1 cellular context compared by ENCODE assay signal in the genomic region with DNA sequence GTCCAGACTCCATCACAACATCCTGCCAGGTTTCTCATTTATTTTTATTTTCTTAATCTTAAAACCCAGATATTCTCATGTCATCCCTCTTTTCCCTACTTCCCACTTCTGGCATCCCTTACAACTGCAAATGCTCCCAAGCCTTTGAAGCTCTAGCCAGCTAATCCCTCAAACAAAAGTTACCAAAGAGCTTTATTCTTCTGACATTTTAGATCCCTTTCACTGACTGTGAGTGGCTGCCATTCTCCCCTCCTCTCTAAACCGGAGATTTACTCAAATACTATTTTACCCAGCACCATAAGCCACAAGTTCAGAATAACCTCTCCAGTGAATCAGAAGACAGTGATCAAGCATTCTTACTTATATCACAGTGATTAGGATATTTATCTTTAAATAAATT.
TF ChIP-seq lines count a peak whose summit lies in the region.

No MANE protein-coding gene starts in this region.

TF ChIP-seq in GM12891, 5 proteins besides CTCF, POLR2A, EP300 and RAD21:
- no peak for TF ChIP-seq TAF1 (IDR thresholded peaks at IDR 0.05; ENCODE audit: low read depth, low read length)
- TF ChIP-seq POU2F2 (IDR thresholded peaks at IDR 0.05; ENCODE audit: low read depth, low read length) = no peak
- TF ChIP-seq POLR2AphosphoS5 (IDR thresholded peaks at IDR 0.05; ENCODE audit: low read depth, low read length) = no peak
- TF ChIP-seq SPI1 (IDR thresholded peaks at IDR 0.05; ENCODE audit: low read depth, low read length) = no peak
- no peak for TF ChIP-seq PAX5 (IDR thresholded peaks at IDR 0.05; ENCODE audit: insufficient read depth, low read length, severe bottlenecking)
